Comparison of ENCODE assay signal across 11 cellular contexts in genomic region chr6:90458353-90459224, GRCh38.
DNase-seq lines count a peak whose midpoint lies in the region; ATAC-seq and TF ChIP-seq lines count a peak whose summit lies in the region.
"Had no signal": no experiment of that assay in that cellular context is flagged by ENCODE, and none has a peak within 500 bp of the region (broad histone marks: within the 10 kb centered on the region; RNA-seq: fewer than 3 reads in every experiment).

No MANE protein-coding gene starts in this region.

- H3K27ac ChIP-seq in OCI-LY7 (ENCODE audit: low read depth, low read length, poor library complexity, severe bottlenecking) = no peak overlapping the region
- H3K27ac ChIP-seq in coronary artery = no peak overlapping the region
- no peak overlapping the region for H3K27ac ChIP-seq in gastroesophageal sphincter

- POLR2A ChIA-PET in OCI-LY7 (lab: Charles Lee) = interaction anchor here (0.8 to 2.7 kb wide), 10 partner anchors 10 to 171 kb away, joined by 3 to 9 read pairs (median 4); no protein-coding TSS in a partner anchor

- H3K4me2 ChIP-seq in OCI-LY7 (ENCODE audit: low read length) = peak overlapping the region; percentile 63

- BruUV-seq in OCI-LY7 (replicated peaks; lab: Mats Ljungman, UMichigan) = no TSS peak

- H2AFZ ChIP-seq in OCI-LY7 (ENCODE audit: low read length) = peak overlapping the region; percentile 90

- H3K9me3 ChIP-seq in OCI-LY7 (ENCODE audit: low read length) = no peaks in the 10 kb centered on the region
- no peaks in the 10 kb centered on the region for H3K9me3 ChIP-seq in gastroesophageal sphincter

- WGBS in gastroesophageal sphincter (ENCODE audit: low coverage in 1 of 2), 2 donors = 27 to 34% methylated on average over 6 to 7 of the region's 10 CpGs

- no peaks in the 10 kb centered on the region for H3K9me2 ChIP-seq in OCI-LY7 (ENCODE audit: insufficient read depth, low read length)

- no peaks in the 10 kb centered on the region for H3K79me2 ChIP-seq in OCI-LY7 (ENCODE audit: insufficient read depth, low read depth, low read length)

- DNase-seq in OCI-LY7 (ENCODE audit: low spot score) = peak; percentile 67
- DNase-seq in activated CD8-positive, alpha-beta memory T cell treated with anti-CD3 and anti-CD28 coated beads for 4 hours (ENCODE audit: low read depth in 2 of 2) = peak; percentile 26 to 78
- peak; percentile 52 for DNase-seq in glomerular visceral epithelial cell (ENCODE audit: extremely low spot score)
- peak; percentile 81 to 84 for DNase-seq in stimulated activated CD8-positive, alpha-beta memory T cell treated with anti-CD3 and anti-CD28 coated beads, Interleukin-15, amount 100 ng/mL, for 48 hours (ENCODE audit: low read depth in 2 of 2)
- no peak for DNase-seq in mucosa of gallbladder (ENCODE audit: low spot score)
- DNase-seq in coronary artery (ENCODE audit: low spot score) = no peak
- DNase-seq: mammary epithelial cell had no signal

- H3K4me3 ChIP-seq in OCI-LY7 (ENCODE audit: low read depth, low read length, poor library complexity, severe bottlenecking) = peak overlapping the region; percentile 30
- no peak overlapping the region for H3K4me3 ChIP-seq in coronary artery
- H3K4me3 ChIP-seq in gastroesophageal sphincter = no peak overlapping the region
- H3K4me3 ChIP-seq: GM12878 had no signal

- no peak for TF ChIP-seq EP300 in gastroesophageal sphincter (IDR thresholded peaks at IDR 0.05)

- TF ChIP-seq POLR2A in gastroesophageal sphincter (IDR thresholded peaks at IDR 0.05) = no peak

- intact Hi-C loops in OCI-LY7 (cut with micrococcal nuclease; ENCODE audit: unreplicated experiment) = loop anchor here (5.0 kb wide), 1 partner anchor 171 kb away; no protein-coding TSS in a partner anchor

- no peaks in the 10 kb centered on the region for H3K27me3 ChIP-seq in gastroesophageal sphincter

- CTCF ChIA-PET in OCI-LY7 (lab: Charles Lee; ENCODE audit: unreplicated experiment) = interaction anchor here (0.9 to 1.3 kb wide), 2 partner anchors 12 to 59 kb away, joined by 3 to 4 read pairs; no protein-coding TSS in a partner anchor

- no peak for TF ChIP-seq CTCF in OCI-LY7 (conservative IDR thresholded peaks at IDR 0.05; ENCODE audit: low read length)
- no peak for TF ChIP-seq CTCF in coronary artery (IDR thresholded peaks at IDR 0.05)
- no peak for TF ChIP-seq CTCF in gastroesophageal sphincter (IDR thresholded peaks at IDR 0.05)

- H4K20me1 ChIP-seq in OCI-LY7 (ENCODE audit: insufficient read depth, low read length) = no peaks in the 10 kb centered on the region

- H3K36me3 ChIP-seq in OCI-LY7 (ENCODE audit: insufficient read depth, low read length) = no peaks in the 10 kb centered on the region
- H3K36me3 ChIP-seq in gastroesophageal sphincter = no peaks in the 10 kb centered on the region

- ATAC-seq in GM18519 (IDR thresholded peaks at IDR 0.05; ENCODE audit: low FRiP score, unreplicated experiment) = no peak
- ATAC-seq in gastroesophageal sphincter = no peak
- ATAC-seq: GM12878, Panc1 had no signal

- H3K4me1 ChIP-seq in OCI-LY7 (ENCODE audit: insufficient read depth, low read length, poor library complexity, severe bottlenecking) (peaks cover 40% of the 10 kb centered on the region), gastroesophageal sphincter (no peaks in the 10 kb centered on the region)

Comparison
In these comparisons a context has a peak if more than half of its experiments do, and no peak if none do; other contexts are left out.
1. DNase-seq: peak in OCI-LY7 (single experiment), activated CD8-positive, alpha-beta memory T cell treated with anti-CD3 and anti-CD28 coated beads for 4 hours (2 of 2), glomerular visceral epithelial cell (single experiment) and stimulated activated CD8-positive, alpha-beta memory T cell treated with anti-CD3 and anti-CD28 coated beads, Interleukin-15, amount 100 ng/mL, for 48 hours (2 of 2); none in mucosa of gallbladder (single experiment) and coronary artery (single experiment).